In the genomic region with DNA sequence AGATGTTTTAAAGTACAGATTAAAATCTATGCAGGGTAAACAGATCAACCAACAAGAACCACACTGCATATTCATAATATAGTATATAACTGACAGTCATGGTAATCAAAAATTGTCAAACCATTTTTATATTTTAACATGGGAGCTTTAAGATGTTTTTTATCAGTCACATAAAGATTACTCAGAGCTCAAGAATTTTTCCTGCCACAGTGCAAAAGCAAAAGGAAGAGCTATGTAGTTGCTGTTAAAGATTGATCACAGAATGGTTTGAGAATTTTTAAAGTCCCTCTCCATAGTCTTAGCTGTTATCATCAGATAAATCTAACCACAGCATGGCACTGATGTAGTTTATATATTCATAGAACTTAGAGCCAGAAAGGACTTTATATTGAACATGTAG, we compare ENCODE assay signal across 21 cellular contexts. TPM values are rescaled to one million over a fixed set of nuclear protein-coding genes. Genes with fewer than 3 reads are reported as not detected.
"Had no signal": no experiment of that assay in that cellular context is flagged by ENCODE, and none has a peak within 500 bp of the region (broad histone marks: within the 10 kb centered on the region; RNA-seq: fewer than 3 reads in every experiment).

No MANE protein-coding gene starts in this region.

- H3K27me3 Mint-ChIP-seq: activated B cell treated with CpG ODN at 0.5 μM for 24 hours; activated CD8-positive, alpha-beta T cell treated with anti-CD3 and anti-CD28 coated beads for 36 hours had no signal

- H3K36me3 ChIP-seq: colonic mucosa, right atrium auricular region, tibial artery had no signal

- H3K27ac Mint-ChIP-seq: activated B cell treated with CpG ODN at 0.5 μM for 24 hours; activated CD8-positive, alpha-beta T cell treated with anti-CD3 and anti-CD28 coated beads for 36 hours; activated naive CD4-positive, alpha-beta T cell treated with anti-CD3 and anti-CD28 coated beads, Interleukin-2, amount 50 U/mL, for 72 hours; endodermal cell; progenitor cell of endocrine pancreas; T-cell had no signal

- H3K4me1 Mint-ChIP-seq: activated B cell treated with CpG ODN at 0.5 μM for 24 hours, endodermal cell, T-cell had no signal

- H3K27me3 ChIP-seq: body of pancreas, colonic mucosa, right atrium auricular region, tibial artery had no signal

- H3K9me3 ChIP-seq: body of pancreas, colonic mucosa, right atrium auricular region, tibial artery had no signal

- DNase-seq: activated B cell treated with CpG ODN at 0.5 μM for 24 hours; activated CD4-positive, alpha-beta T cell treated with anti-CD3 and anti-CD28 coated beads for 4 hours; activated CD8-positive, alpha-beta T cell treated with anti-CD3 and anti-CD28 coated beads for 36 hours; activated effector memory CD4-positive, alpha-beta T cell treated with anti-CD3 and anti-CD28 coated beads, Interleukin-2, amount 50 U/mL, for 16 hours; activated T-cell treated with anti-CD3 and anti-CD28 coated beads, Interleukin-2, amount 50 U/mL, for 48 hours; body of pancreas; caudate nucleus; colonic mucosa; endodermal cell; head of caudate nucleus; left ventricle myocardium superior; stimulated activated CD4-positive, alpha-beta T cell treated with anti-CD3 and anti-CD28 coated beads, Interleukin-2, amount 100 ng/mL, for 24 hours; stimulated activated naive CD4-positive, alpha-beta T cell treated with Interleukin-2 at 50 U/mL for 16 hours; T-cell; tibial artery had no signal

- H3K9me3 Mint-ChIP-seq: activated B cell treated with CpG ODN at 0.5 μM for 24 hours; activated CD8-positive, alpha-beta T cell treated with anti-CD3 and anti-CD28 coated beads for 36 hours; activated naive CD4-positive, alpha-beta T cell treated with anti-CD3 and anti-CD28 coated beads, Interleukin-2, amount 50 U/mL, for 72 hours; endodermal cell; T-cell had no signal

- H3K4me3 ChIP-seq: body of pancreas, colonic mucosa, right atrium auricular region, tibial artery had no signal

- H3K4me3 Mint-ChIP-seq: activated B cell treated with CpG ODN at 0.5 μM for 24 hours; activated CD8-positive, alpha-beta T cell treated with anti-CD3 and anti-CD28 coated beads for 36 hours; endodermal cell; T-cell had no signal

- H3K36me3 Mint-ChIP-seq: activated naive CD4-positive, alpha-beta T cell treated with anti-CD3 and anti-CD28 coated beads, Interleukin-2, amount 50 U/mL, for 72 hours; T-cell had no signal

- H3K4me1 ChIP-seq: body of pancreas, colonic mucosa, right atrium auricular region had no signal

- H3K27ac ChIP-seq: body of pancreas, colonic mucosa, epithelial cell of prostate, right atrium auricular region, tibial artery had no signal

RNA-seq across cellular contexts. Expression of a gene that starts 47.0 kb away (rescaled TPM):
- total RNA-seq: activated B cell treated with CpG ODN at 0.5 μM for 24 hours; activated CD8-positive, alpha-beta T cell treated with anti-CD3 and anti-CD28 coated beads for 36 hours; activated naive CD4-positive, alpha-beta T cell treated with anti-CD3 and anti-CD28 coated beads, Interleukin-2, amount 50 U/mL, for 72 hours; kidney epithelial cell; mononuclear cell; T-cell had no signal
